In genomic region chr4:45502471-45502870, GRCh38 we compare ENCODE assay signal across 9 cellular contexts.
"Had no signal": no experiment of that assay in that cellular context is flagged by ENCODE, and none has a peak within 500 bp of the region (broad histone marks: within the 10 kb centered on the region; RNA-seq: fewer than 3 reads in every experiment).

No MANE protein-coding gene starts in this region.

- FAIRE-seq: H1, H54, HTR-8/SVneo, K562 had no signal

- H3K27ac Mint-ChIP-seq: GM23338, H9 had no signal

- ATAC-seq: GM23338, K562 had no signal

- DNase-seq: H9, HCEC 1CT, IMR-90 had no signal

- H3K4me3 Mint-ChIP-seq: GM23338, H9 had no signal

- H3K4me3 ChIP-seq: GM23338, K562 had no signal

- H3K9me3 Mint-ChIP-seq: H9 had no signal

- H3K27ac ChIP-seq: HL-60 had no signal

- H3K4me1 Mint-ChIP-seq: GM23338, H9 had no signal
